In the genomic region with DNA sequence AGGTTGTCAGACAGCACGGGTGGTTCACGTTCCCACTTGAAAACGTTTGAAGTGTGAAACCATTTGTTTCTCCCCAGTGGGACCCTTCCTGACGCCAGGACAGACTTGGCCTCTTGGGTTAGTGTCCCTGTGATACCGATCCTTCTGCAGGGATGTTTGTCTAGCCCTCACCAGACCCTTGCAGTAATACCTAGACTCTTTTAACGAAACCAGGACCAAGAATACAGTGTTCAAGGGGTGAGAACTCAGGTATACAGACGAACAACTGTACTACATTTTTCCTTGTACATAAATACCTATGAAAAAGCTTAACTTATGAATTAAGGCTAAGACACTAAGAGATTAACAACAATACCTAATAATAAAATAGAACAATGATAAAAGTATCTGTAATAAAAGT, we compare ENCODE assay signal across 11 cellular contexts.
DNase-seq lines count a peak whose midpoint lies in the region; ATAC-seq and TF ChIP-seq lines count a peak whose summit lies in the region.
"Had no signal": no experiment of that assay in that cellular context is flagged by ENCODE, and none has a peak within 500 bp of the region (broad histone marks: within the 10 kb centered on the region; RNA-seq: fewer than 3 reads in every experiment).

No MANE protein-coding gene starts in this region.

- no peak overlapping the region for H3K4me3 ChIP-seq in coronary artery

- no peak for TF ChIP-seq POLR2A in GM18505 (IDR thresholded peaks at IDR 0.05; ENCODE audit: borderline replicate concordance, extremely low read depth, insufficient read depth, insufficient read length)

- ATAC-seq in GM18505 (IDR thresholded peaks at IDR 0.05; ENCODE audit: unreplicated experiment), result peak; percentile 26
- ATAC-seq in GM21367 (IDR thresholded peaks at IDR 0.05; ENCODE audit: unreplicated experiment), result peak; percentile 30
- peak; percentile 35 for ATAC-seq in HG03108 (IDR thresholded peaks at IDR 0.05; ENCODE audit: unreplicated experiment)

- DNase-seq in NCI-H748 treated with DMSO at 0.1 percent for 48 hours (lab: John Stamatoyannopoulos, UW) (no peak), NCI-H82 treated with DMSO at 0.1 percent for 48 hours (lab: John Stamatoyannopoulos, UW; ENCODE audit: unreplicated experiment) (no peak), coronary artery (ENCODE audit: low spot score) (no peak)
- no peak for DNase-seq in stimulated activated CD4-positive, alpha-beta T cell treated with anti-CD3 and anti-CD28 coated beads, Interleukin-4, amount 100 ng/mL, for 4 hours
- DNase-seq: EL, NCI-H446 treated with DMSO at 0.1 percent for 48 hours had no signal

- H3K27ac ChIP-seq in angular gyrus (ENCODE audit: low read depth, low read length), result peak overlapping the region; percentile 42
- H3K27ac ChIP-seq in coronary artery, result no peak overlapping the region
- H3K27ac ChIP-seq: neutrophil had no signal

- TF ChIP-seq CTCF in coronary artery (IDR thresholded peaks at IDR 0.05), result no peak
